In genomic region chr1:156684227-156684782, GRCh38 we compare ENCODE assay signal across 10 cellular contexts. TPM values are rescaled to one million over a fixed set of nuclear protein-coding genes. Genes with fewer than 3 reads are reported as not detected.
A peak's percentile ranks its signal among the peaks of the same experiment; 100 is the strongest.
DNase-seq lines count a peak whose midpoint lies in the region; ATAC-seq and TF ChIP-seq lines count a peak whose summit lies in the region.
"Had no signal": no experiment of that assay in that cellular context is flagged by ENCODE, and none has a peak within 500 bp of the region (broad histone marks: within the 10 kb centered on the region; RNA-seq: fewer than 3 reads in every experiment).

No MANE protein-coding gene starts in this region.

- intact Hi-C loops in OCI-LY7 (cut with micrococcal nuclease; ENCODE audit: unreplicated experiment) = loop anchor here (10.0 kb wide), 1 partner anchor 110 kb away; no protein-coding TSS in a partner anchor

- POLR2A ChIA-PET in OCI-LY7 (lab: Charles Lee) = no interaction called here

- no peaks in the 10 kb centered on the region for H3K79me2 ChIP-seq in OCI-LY7 (ENCODE audit: insufficient read depth, low read depth, low read length)

- H3K9me3 ChIP-seq in OCI-LY7 (ENCODE audit: low read length) = no peaks in the 10 kb centered on the region

- no peak overlapping the region for H3K4me2 ChIP-seq in OCI-LY7 (ENCODE audit: low read length)

- no peaks in the 10 kb centered on the region for H3K9me2 ChIP-seq in OCI-LY7 (ENCODE audit: insufficient read depth, low read length)

- H3K36me3 ChIP-seq in OCI-LY7 (ENCODE audit: insufficient read depth, low read length) = no peaks in the 10 kb centered on the region

- peaks cover 3% of the 10 kb centered on the region for H3K4me1 ChIP-seq in OCI-LY7 (ENCODE audit: insufficient read depth, low read length, poor library complexity, severe bottlenecking)

- 0 out of 2 replicates have a peak, but pooled peaks have one; percentile 20 for TF ChIP-seq CTCF in OCI-LY7 (conservative IDR thresholded peaks at IDR 0.05; ENCODE audit: low read length)
- TF ChIP-seq CTCF in choroid plexus epithelial cell (conservative IDR thresholded peaks at IDR 0.05; ENCODE audit: low read depth, low read length) = peak; percentile 42

- H2AFZ ChIP-seq in OCI-LY7 (ENCODE audit: low read length) = no peak overlapping the region

- ATAC-seq in left lobe of liver (no peak), HG02884 (IDR thresholded peaks at IDR 0.05; ENCODE audit: unreplicated experiment) (no peak)

- DNase-seq in A172 (ENCODE audit: low spot score) (peak; percentile 97), EH (ENCODE audit: low read depth) (peak; percentile 73), OCI-LY7 (ENCODE audit: low spot score) (no peak), choroid plexus epithelial cell (ENCODE audit: low read depth) (peak; percentile 50), dermis blood vessel endothelial cell (no peak), anterior cingulate cortex (lab: John Stamatoyannopoulos, UW) (no peak), left lobe of liver (ENCODE audit: low spot score) (no peak)
- DNase-seq: left cardiac atrium had no signal

- H3K27ac ChIP-seq in OCI-LY7 (ENCODE audit: low read depth, low read length, poor library complexity, severe bottlenecking) = no peak overlapping the region

- H3K4me3 ChIP-seq in OCI-LY7 (ENCODE audit: low read depth, low read length, poor library complexity, severe bottlenecking) (no peak overlapping the region), choroid plexus epithelial cell (ENCODE audit: low read depth, low read length) (no peak overlapping the region)
- H3K4me3 ChIP-seq: skin epidermis had no signal

- BruUV-seq in OCI-LY7 (replicated peaks; lab: Mats Ljungman, UMichigan) = no TSS peak

- no peaks in the 10 kb centered on the region for H4K20me1 ChIP-seq in OCI-LY7 (ENCODE audit: insufficient read depth, low read length)

- CTCF ChIA-PET in OCI-LY7 (lab: Charles Lee; ENCODE audit: unreplicated experiment) = no interaction called here

RNA-seq across cellular contexts. Expression of gene NES, which starts 7.1 kb away (rescaled TPM):
- total RNA-seq in A172 (2014; rRNA removed; shearing (Covaris generic)) = 60.4 and 105 TPM in 2 replicates
- total RNA-seq in OCI-LY7 (2014; rRNA removed; shearing (Covaris generic)) = not detected in 2 replicates
- total RNA-seq in OCI-LY7 (2022) (not detected in 2 replicates), dermis blood vessel endothelial cell (65.6 and 78.8 TPM in 2 replicates), left lobe of liver (1.4 TPM)

RNA-seq across cellular contexts. Expression of gene CRABP2, which starts 21.1 kb away (rescaled TPM):
- total RNA-seq in A172 (2014; rRNA removed; shearing (Covaris generic)) = 5.4 and 6.3 TPM in 2 replicates
- 1.4 and 2.8 TPM in 2 replicates for total RNA-seq in OCI-LY7 (2014; rRNA removed; shearing (Covaris generic))
- total RNA-seq in OCI-LY7 (2022) (1.5 and 2.1 TPM in 2 replicates), dermis blood vessel endothelial cell (0.34 TPM in 1 of 2 replicates, not detected in the other), left lobe of liver (0.33 TPM)

RNA-seq across cellular contexts. Expression of gene BCAN, which starts 42.4 kb away (rescaled TPM):
- not detected in 2 replicates for total RNA-seq in A172 (2014; rRNA removed; shearing (Covaris generic))
- 0.44 TPM in 1 of 2 replicates, not detected in the other for total RNA-seq in OCI-LY7 (2014; rRNA removed; shearing (Covaris generic))
- total RNA-seq in OCI-LY7 (2022) (not detected in 2 replicates), dermis blood vessel endothelial cell (not detected in 2 replicates), left lobe of liver (not detected)

RNA-seq across cellular contexts. Expression of gene METTL25B, which starts 44.0 kb away (rescaled TPM):
- total RNA-seq in A172 (2014; rRNA removed; shearing (Covaris generic)) = 4.9 and 5.7 TPM in 2 replicates
- 24.7 and 28.0 TPM in 2 replicates for total RNA-seq in OCI-LY7 (2014; rRNA removed; shearing (Covaris generic))
- 45.6 and 54.1 TPM in 2 replicates for total RNA-seq in OCI-LY7 (2022)
- 11.8 and 13.3 TPM in 2 replicates for total RNA-seq in dermis blood vessel endothelial cell
- total RNA-seq in left lobe of liver = 26.8 TPM

RNA-seq across cellular contexts. Expression of gene ISG20L2, which starts 44.3 kb away (rescaled TPM):
- 18.9 and 25.6 TPM in 2 replicates for total RNA-seq in A172 (2014; rRNA removed; shearing (Covaris generic))
- 36.5 and 37.9 TPM in 2 replicates for total RNA-seq in OCI-LY7 (2014; rRNA removed; shearing (Covaris generic))
- 71.3 and 74.1 TPM in 2 replicates for total RNA-seq in OCI-LY7 (2022)
- 8.7 and 11.7 TPM in 2 replicates for total RNA-seq in dermis blood vessel endothelial cell
- total RNA-seq in left lobe of liver = 10.8 TPM

Comparison
In these comparisons a context has a peak if more than half of its experiments do, and no peak if none do; other contexts are left out.
1. DNase-seq: peak in A172 (single experiment), EH (single experiment) and choroid plexus epithelial cell (single experiment); none in OCI-LY7 (single experiment), dermis blood vessel endothelial cell (single experiment), anterior cingulate cortex (0 of 58) and left lobe of liver (single experiment).
2. RNA of gene NES, which starts 7.1 kb away (total RNA-seq): 65.6 to 78.8 TPM in dermis blood vessel endothelial cell and 60.4 to 105 TPM in A172; 1.4 TPM in left lobe of liver (single experiment) and not detected in OCI-LY7; every median in the first group is over 10 times any median in the second.